11 cellular contexts compared by ENCODE assay signal in genomic region chr15:92429378-92430066, GRCh38. TPM values are rescaled to one million over a fixed set of nuclear protein-coding genes. Genes with fewer than 3 reads are reported as not detected.
DNase-seq lines count a peak whose midpoint lies in the region; ATAC-seq and TF ChIP-seq lines count a peak whose summit lies in the region.
"Had no signal": no experiment of that assay in that cellular context is flagged by ENCODE, and none has a peak within 500 bp of the region (broad histone marks: within the 10 kb centered on the region; RNA-seq: fewer than 3 reads in every experiment).

No MANE protein-coding gene starts in this region.

- H3K4me2 ChIP-seq in HCT116 (ENCODE audit: low read length) (peak overlapping the region; percentile 38), SK-N-SH (no peak overlapping the region)

- POLR2A ChIA-PET in AG04450 (lab: Yijun Ruan, JAX) (no interaction called here), HCT116 (lab: Charles Lee) (interaction anchor here (0.6 kb wide), 1 partner anchor 372 kb away, joined by 5 read pairs; no protein-coding TSS in a partner anchor), SK-N-SH (lab: Yijun Ruan, JAX) (interaction anchor here (1.4 to 1.5 kb wide), 2 partner anchors 9 to 41 kb away, joined by 3 to 4 read pairs; no protein-coding TSS in a partner anchor)

- H3K4me1 ChIP-seq in HCT116 (ENCODE audit: control insufficient read depth in 1 of 2, insufficient read depth in 2 of 2, low read length in 2 of 2) = peaks cover 7 to 9% of the 10 kb centered on the region in 2 experiments
- H3K4me1 ChIP-seq in SK-N-SH (ENCODE audit: control insufficient read depth in 1 of 2, insufficient read depth in 2 of 2, low read depth in 1 of 2, low read length in 1 of 2) = peaks cover 0 to 17% of the 10 kb centered on the region in 2 experiments; a peak in 2 of 4 replicates
- H3K4me1 ChIP-seq: upper lobe of right lung had no signal

- H3K9me3 ChIP-seq in AG04450 (ENCODE audit: control insufficient read depth, insufficient read depth, low read length) = no peaks in the 10 kb centered on the region
- no peaks in the 10 kb centered on the region for H3K9me3 ChIP-seq in HCT116 (ENCODE audit: control insufficient read depth in 1 of 2, insufficient read depth in 1 of 2, low read depth in 1 of 2, low read length in 2 of 2)
- no peaks in the 10 kb centered on the region for H3K9me3 ChIP-seq in SK-N-SH
- H3K9me3 ChIP-seq: upper lobe of right lung had no signal

- no peak for TF ChIP-seq POLR2A in HCT116 (IDR thresholded peaks at IDR 0.05; ENCODE audit: borderline replicate concordance, extremely low read depth, insufficient read depth, insufficient read length)

- H3K36me3 ChIP-seq in HCT116 (ENCODE audit: control insufficient read depth in 1 of 2, insufficient read depth in 2 of 2, low read length in 2 of 2) (no peaks in the 10 kb centered on the region), SK-N-SH (replicated peaks in 1 of 2; ENCODE audit: control insufficient read depth in 1 of 2, insufficient read depth in 2 of 2, low read length in 1 of 2) (no peaks in the 10 kb centered on the region)
- H3K36me3 ChIP-seq: upper lobe of right lung had no signal

- H3K4me3 ChIP-seq in AG04450 (ENCODE audit: low read depth, low read length) (no peak overlapping the region), HCT116 (replicated peaks in 1 of 2; ENCODE audit: low read depth in 1 of 2, low read length in 2 of 2) (no peak overlapping the region), SK-N-SH (ENCODE audit: low read depth in 2 of 2, low read length in 1 of 2) (no peak overlapping the region)
- H3K4me3 ChIP-seq: upper lobe of right lung had no signal

- H3K4me1 Mint-ChIP-seq in stimulated activated naive CD8-positive, alpha-beta T cell treated with anti-CD3 and anti-CD28 coated beads, Interleukin-15, amount 100 ng/mL, for 72 hours = no peaks in the 10 kb centered on the region

- no peak overlapping the region for H3K4me3 Mint-ChIP-seq in stimulated activated naive CD8-positive, alpha-beta T cell treated with anti-CD3 and anti-CD28 coated beads, Interleukin-15, amount 100 ng/mL, for 72 hours
- H3K4me3 Mint-ChIP-seq: activated CD8-positive, alpha-beta T cell treated with anti-CD3 and anti-CD28 coated beads for 36 hours had no signal

- peak overlapping the region; percentile 24 for H2AFZ ChIP-seq in HCT116 (ENCODE audit: low read depth, low read length, poor library complexity, severe bottlenecking)
- no peak overlapping the region for H2AFZ ChIP-seq in SK-N-SH (ENCODE audit: low read depth)

- TF ChIP-seq CTCF in AG04450 (IDR thresholded peaks at IDR 0.05; ENCODE audit: low read depth, low read length) (no peak), HCT116 (IDR thresholded peaks at IDR 0.05 in 2 of 3, conservative IDR thresholded peaks at IDR 0.05 in 1 of 3; ENCODE audit: borderline replicate concordance in 1 of 3, insufficient read depth in 1 of 3, low read depth in 2 of 3, low read length in 2 of 3) (no peak), SK-N-SH (IDR thresholded peaks at IDR 0.05) (no peak)

- RAD21 ChIA-PET in HCT116 (lab: Charles Lee; ENCODE audit: low non-redundant PET in 1 of 2, low total read pairs in 2 of 2, uncharacterized antibody in 2 of 2, unreplicated experiment in 2 of 2) = no interaction called here

- intact Hi-C loops in HCT116 (cut with micrococcal nuclease) = no loop called here

- no peak overlapping the region for H3K27ac Mint-ChIP-seq in stimulated activated naive CD8-positive, alpha-beta T cell treated with anti-CD3 and anti-CD28 coated beads, Interleukin-15, amount 100 ng/mL, for 72 hours
- H3K27ac Mint-ChIP-seq: activated CD8-positive, alpha-beta T cell treated with anti-CD3 and anti-CD28 coated beads for 36 hours had no signal

- DNase-seq in AG04450 (ENCODE audit: low read depth, low spot score) (peak; percentile 27), HCT116 (ENCODE audit: low read depth, low spot score) (peak; percentile 18), SK-N-SH (peak; percentile 24), glomerular visceral epithelial cell (ENCODE audit: extremely low spot score) (peak; percentile 7), cerebellar nuclear complex (lab: John Stamatoyannopoulos, UW) (no peak), T-helper 9 cell (no peak)
- no peak for DNase-seq in stimulated activated naive CD8-positive, alpha-beta T cell treated with anti-CD3 and anti-CD28 coated beads, Interleukin-15, amount 100 ng/mL, for 72 hours
- no peak for DNase-seq in activated CD4-positive, alpha-beta T cell treated with anti-CD3 and anti-CD28 coated beads, Interleukin-2, amount 50 U/mL, for 4 hours
- DNase-seq: activated CD8-positive, alpha-beta T cell treated with anti-CD3 and anti-CD28 coated beads for 36 hours; cortex of kidney; upper lobe of right lung had no signal

- H3K79me2 ChIP-seq in HCT116 (ENCODE audit: insufficient read depth, low read length) (no peaks in the 10 kb centered on the region), SK-N-SH (ENCODE audit: insufficient read depth) (no peaks in the 10 kb centered on the region)

- 9% methylated on average over 2 of the region's 2 CpGs for WGBS in SK-N-SH (ENCODE audit: low lambda C conversion rate)

- peak; percentile 84 for ATAC-seq in HCT116
- no peak for ATAC-seq in stimulated activated naive CD8-positive, alpha-beta T cell treated with anti-CD3 and anti-CD28 coated beads, Interleukin-15, amount 100 ng/mL, for 72 hours
- ATAC-seq: activated CD8-positive, alpha-beta T cell treated with anti-CD3 and anti-CD28 coated beads for 36 hours; upper lobe of right lung had no signal

- no TSS peak for BruUV-seq in HCT116 (replicated peaks; lab: Mats Ljungman, UMichigan)

- H3K27ac ChIP-seq in AG04450 (ENCODE audit: low read depth, low read length) = no peak overlapping the region
- H3K27ac ChIP-seq in HCT116 (ENCODE audit: low read depth, low read length) = no peak overlapping the region
- peak overlapping the region in 1 of 2 experiments; percentile 68; a peak in 2 of 4 replicates for H3K27ac ChIP-seq in SK-N-SH (ENCODE audit: low read depth in 2 of 2, low read length in 1 of 2)
- H3K27ac ChIP-seq: upper lobe of right lung had no signal

- H3K27me3 Mint-ChIP-seq in stimulated activated naive CD8-positive, alpha-beta T cell treated with anti-CD3 and anti-CD28 coated beads, Interleukin-15, amount 100 ng/mL, for 72 hours = peaks cover 20% of the 10 kb centered on the region

- H3K27me3 ChIP-seq in AG04450 (ENCODE audit: control insufficient read depth, insufficient read depth, low read length) = no peaks in the 10 kb centered on the region
- peaks cover 13% of the 10 kb centered on the region for H3K27me3 ChIP-seq in HCT116 (ENCODE audit: insufficient read depth, low read length)
- H3K27me3 ChIP-seq in SK-N-SH (ENCODE audit: insufficient read depth) = no peaks in the 10 kb centered on the region
- H3K27me3 ChIP-seq: upper lobe of right lung had no signal

- no peaks in the 10 kb centered on the region for H4K20me1 ChIP-seq in HCT116 (ENCODE audit: insufficient read depth)
- H4K20me1 ChIP-seq in SK-N-SH (ENCODE audit: insufficient read depth) = no peaks in the 10 kb centered on the region

- H3K9ac ChIP-seq in HCT116 (ENCODE audit: low read length) = no peak overlapping the region
- H3K9ac ChIP-seq in SK-N-SH = no peak overlapping the region

- H3K9me2 ChIP-seq in HCT116 (ENCODE audit: insufficient read depth) (no peaks in the 10 kb centered on the region), SK-N-SH (no peaks in the 10 kb centered on the region)

- H3K9me3 Mint-ChIP-seq in stimulated activated naive CD8-positive, alpha-beta T cell treated with anti-CD3 and anti-CD28 coated beads, Interleukin-15, amount 100 ng/mL, for 72 hours = no peaks in the 10 kb centered on the region
- H3K9me3 Mint-ChIP-seq: activated CD8-positive, alpha-beta T cell treated with anti-CD3 and anti-CD28 coated beads for 36 hours had no signal

- TF ChIP-seq EP300 in SK-N-SH (IDR thresholded peaks at IDR 0.05; ENCODE audit: borderline replicate concordance in 1 of 2, low read depth in 1 of 2, low read length in 1 of 2) = no peak

- CTCF ChIA-PET in AG04450 (lab: Charles Lee) = no interaction called here
- CTCF ChIA-PET in HCT116 (lab: Charles Lee) = no interaction called here
- CTCF ChIA-PET in SK-N-SH (lab: Yijun Ruan, JAX) = interaction anchor here (1.3 kb wide), 1 partner anchor 304 kb away, joined by 3 read pairs; no protein-coding TSS in a partner anchor

- TF ChIP-seq RAD21 in HCT116 (IDR thresholded peaks at IDR 0.05; ENCODE audit: low read depth) (no peak), SK-N-SH (IDR thresholded peaks at IDR 0.05; ENCODE audit: low read length) (no peak)

- no peaks in the 10 kb centered on the region for H3F3A ChIP-seq in SK-N-SH (replicated peaks; ENCODE audit: insufficient read depth)

TF ChIP-seq in HCT116, 20 proteins besides CTCF, POLR2A, EP300 and RAD21:
- TF ChIP-seq POLR2AphosphoS5 (IDR thresholded peaks at IDR 0.05; ENCODE audit: low read depth, low read length) (no peak), FOSL1 (IDR thresholded peaks at IDR 0.05; ENCODE audit: low read depth) (peak; percentile 17; the same call in 1 of the 2 replicates)

TF ChIP-seq in SK-N-SH, 30 proteins besides CTCF, POLR2A, EP300 and RAD21:
- TF ChIP-seq SMC3 (IDR thresholded peaks at IDR 0.05; ENCODE audit: low read depth, low read length) = no peak
- TF ChIP-seq FOSL2 (IDR thresholded peaks at IDR 0.05; ENCODE audit: borderline replicate concordance, low read depth) = no peak
- TF ChIP-seq MAX (IDR thresholded peaks at IDR 0.05; ENCODE audit: low read depth) = no peak
- TF ChIP-seq, protein P1, sequence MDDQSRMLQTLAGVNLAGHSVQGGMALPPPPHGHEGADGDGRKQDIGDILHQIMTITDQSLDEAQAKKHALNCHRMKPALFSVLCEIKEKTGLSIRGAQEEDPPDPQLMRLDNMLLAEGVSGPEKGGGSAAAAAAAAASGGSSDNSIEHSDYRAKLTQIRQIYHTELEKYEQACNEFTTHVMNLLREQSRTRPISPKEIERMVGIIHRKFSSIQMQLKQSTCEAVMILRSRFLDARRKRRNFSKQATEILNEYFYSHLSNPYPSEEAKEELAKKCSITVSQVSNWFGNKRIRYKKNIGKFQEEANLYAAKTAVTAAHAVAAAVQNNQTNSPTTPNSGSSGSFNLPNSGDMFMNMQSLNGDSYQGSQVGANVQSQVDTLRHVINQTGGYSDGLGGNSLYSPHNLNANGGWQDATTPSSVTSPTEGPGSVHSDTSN (IDR thresholded peaks at IDR 0.05) = no peak
- TF ChIP-seq RCOR1 (IDR thresholded peaks at IDR 0.05; ENCODE audit: low read length) = no peak; the same call in 1 of the 2 replicates
- no peak for TF ChIP-seq GATA2 (CRISPR knock-in tag; IDR thresholded peaks at IDR 0.05)
- no peak for TF ChIP-seq TAF1 (IDR thresholded peaks at IDR 0.05; ENCODE audit: borderline replicate concordance, low read depth, low read length)

RNA-seq across cellular contexts. Expression of gene ST8SIA2, which starts 35.8 kb away (rescaled TPM):
- polyA plus RNA-seq in AG04450 (2011; rRNA removed) = 0.21 and 0.33 TPM in 2 replicates
- 0.23 and 0.48 TPM in 2 replicates for polyA minus RNA-seq in AG04450 (2011; rRNA and poly(A)+ RNA removed)
- total RNA-seq in HCT116 (2021; ENCODE audit: unreplicated experiment) = not detected
- not detected in 2 replicates for polyA plus RNA-seq in HCT116 (2012)
- polyA plus RNA-seq in SK-N-SH (2012; rRNA removed) = 0.05 and 0.16 TPM in 2 replicates
- 0.06 and 0.21 TPM in 2 replicates for polyA plus RNA-seq in SK-N-SH (2012; cell fraction: cytosol; rRNA removed)
- 0.04 and 0.06 TPM in 2 replicates for polyA plus RNA-seq in SK-N-SH (2012; cell fraction: nucleus; rRNA removed)
- total RNA-seq: activated CD8-positive, alpha-beta T cell treated with anti-CD3 and anti-CD28 coated beads for 36 hours; upper lobe of right lung had no signal

Comparison
In these comparisons a context has a peak if more than half of its experiments do, and no peak if none do; other contexts are left out.
1. DNase-seq: peak in AG04450 (single experiment), HCT116 (single experiment), SK-N-SH (single experiment) and glomerular visceral epithelial cell (single experiment); none in stimulated activated naive CD8-positive, alpha-beta T cell treated with anti-CD3 and anti-CD28 coated beads, Interleukin-15, amount 100 ng/mL, for 72 hours (0 of 2), activated CD4-positive, alpha-beta T cell treated with anti-CD3 and anti-CD28 coated beads, Interleukin-2, amount 50 U/mL, for 4 hours (0 of 2), cerebellar nuclear complex (0 of 2) and T-helper 9 cell (single experiment).